Comparison of ENCODE assay signal across 10 cellular contexts in the genomic region with DNA sequence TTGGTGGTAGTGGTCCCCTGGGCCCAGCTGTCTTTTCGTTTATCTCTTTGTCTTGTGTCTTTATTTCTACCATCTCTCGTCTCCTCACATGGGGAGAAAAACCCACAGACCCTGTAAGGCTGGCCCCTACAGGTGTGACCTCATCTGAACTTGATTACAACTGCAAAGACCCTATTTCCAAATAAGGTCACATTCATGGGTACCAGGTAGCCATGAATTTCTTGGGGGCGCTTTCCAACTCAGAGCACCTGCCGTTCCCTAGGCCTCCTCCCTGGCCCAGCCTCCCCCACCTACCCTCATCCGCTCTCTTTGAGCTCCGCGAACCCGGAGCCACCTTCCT. TPM values are rescaled to one million over a fixed set of nuclear protein-coding genes. Genes with fewer than 3 reads are reported as not detected.
DNase-seq lines count a peak whose midpoint lies in the region; ATAC-seq and TF ChIP-seq lines count a peak whose summit lies in the region.
"Had no signal": no experiment of that assay in that cellular context is flagged by ENCODE, and none has a peak within 500 bp of the region (broad histone marks: within the 10 kb centered on the region; RNA-seq: fewer than 3 reads in every experiment).

No MANE protein-coding gene starts in this region.

- no peaks in the 10 kb centered on the region for H4K20me1 ChIP-seq in SU-DHL-6 (ENCODE audit: low read depth, low read length)

- H3K36me3 ChIP-seq in GM06990 (ENCODE audit: control insufficient read depth, insufficient read depth, low read length) (no peaks in the 10 kb centered on the region), SU-DHL-6 (ENCODE audit: low read length) (no peaks in the 10 kb centered on the region)
- H3K36me3 ChIP-seq: brain microvascular endothelial cell had no signal

- peak overlapping the region; percentile 59 for H3K27ac ChIP-seq in SU-DHL-6 (ENCODE audit: low read depth, low read length)
- H3K27ac ChIP-seq: brain microvascular endothelial cell, RWPE1 had no signal

- H3K36me3 Mint-ChIP-seq in CD14-positive monocyte (no peaks in the 10 kb centered on the region), immature natural killer cell (no peaks in the 10 kb centered on the region)

- H2AFZ ChIP-seq in SU-DHL-6 (ENCODE audit: low read depth, low read length, severe bottlenecking): peak overlapping the region; percentile 23

- intact Hi-C loops in CD14-positive monocyte (cut with micrococcal nuclease): no loop called here

- H3K9me3 Mint-ChIP-seq in CD14-positive monocyte (no peaks in the 10 kb centered on the region), immature natural killer cell (no peaks in the 10 kb centered on the region)

- peaks cover 35% of the 10 kb centered on the region for H3K4me1 Mint-ChIP-seq in CD14-positive monocyte
- H3K4me1 Mint-ChIP-seq in immature natural killer cell: peaks cover 2 to 9% of the 10 kb centered on the region in 2 donors

- H3K79me2 ChIP-seq in SU-DHL-6 (ENCODE audit: insufficient read depth, low read length): no peaks in the 10 kb centered on the region

- peaks cover 13% of the 10 kb centered on the region for H3F3A ChIP-seq in SU-DHL-6 (ENCODE audit: insufficient read depth)

- H3K9ac ChIP-seq in SU-DHL-6 (ENCODE audit: low read length): peak overlapping the region; percentile 37

- H3K27me3 ChIP-seq in GM06990 (replicated peaks; ENCODE audit: control insufficient read depth, insufficient read depth, low read length) (no peaks in the 10 kb centered on the region), SU-DHL-6 (ENCODE audit: low read length) (no peaks in the 10 kb centered on the region)
- H3K27me3 ChIP-seq: brain microvascular endothelial cell had no signal

- DNase-seq in CD14-positive monocyte (ENCODE audit: low spot score) (no peak), GM06990 (ENCODE audit: extremely low read depth, insufficient read length) (no peak), immature natural killer cell (no peak)
- DNase-seq in stimulated activated CD4-positive, alpha-beta T cell treated with anti-CD3 and anti-CD28 coated beads, Interleukin-1b, Interleukin-23, amount 100 ng/mL, for 48 hours: no peak
- DNase-seq: brain microvascular endothelial cell had no signal

- H3K4me2 ChIP-seq in SU-DHL-6 (ENCODE audit: low read depth, low read length, poor library complexity, severe bottlenecking): peak overlapping the region; percentile 61

- TF ChIP-seq CTCF in CD14-positive monocyte (IDR thresholded peaks at IDR 0.05) (no peak), GM06990 (IDR thresholded peaks at IDR 0.05; ENCODE audit: insufficient read depth, low read length, poor library complexity, severe bottlenecking) (no peak), SU-DHL-6 (IDR thresholded peaks at IDR 0.05; ENCODE audit: insufficient read depth, low read length, poor library complexity, severe bottlenecking) (no peak)

- no peaks in the 10 kb centered on the region for H3K9me3 ChIP-seq in SU-DHL-6 (ENCODE audit: insufficient read depth, low read length)

- H3K4me3 Mint-ChIP-seq in CD14-positive monocyte (peak overlapping the region in 1 of 2 donors; percentile 74), immature natural killer cell (peak overlapping the region; percentile 81 to 94 (median 83))

- no peak for ATAC-seq in GM18861 (IDR thresholded peaks at IDR 0.05; ENCODE audit: unreplicated experiment)
- ATAC-seq in GM21576 (IDR thresholded peaks at IDR 0.05; ENCODE audit: unreplicated experiment): no peak
- ATAC-seq in HG03520 (IDR thresholded peaks at IDR 0.05; ENCODE audit: unreplicated experiment): no peak

- H3K27me3 Mint-ChIP-seq in CD14-positive monocyte (ENCODE audit: low read depth in 3 of 3) (peaks cover 4 to 5% (median 4%) of the 10 kb centered on the region in 3 donors), immature natural killer cell (ENCODE audit: low read depth in 3 of 3) (peaks cover 3 to 6% (median 4%) of the 10 kb centered on the region in 3 donors)

- no peaks in the 10 kb centered on the region for H3K9me2 ChIP-seq in SU-DHL-6 (replicated peaks; ENCODE audit: insufficient read depth, low read length)

- H3K27ac Mint-ChIP-seq in CD14-positive monocyte: peak overlapping the region in 4 of 7 donors; percentile 38 to 82 (median 70)
- peak overlapping the region; percentile 91 to 97 (median 94) for H3K27ac Mint-ChIP-seq in immature natural killer cell

- peak overlapping the region; percentile 46 for H3K4me3 ChIP-seq in GM06990 (replicated peaks; ENCODE audit: low read depth, low read length)
- H3K4me3 ChIP-seq in SU-DHL-6 (ENCODE audit: insufficient read depth, low read length, poor library complexity, severe bottlenecking): peak overlapping the region; percentile 31

RNA-seq across cellular contexts. Expression of a gene that starts 14.0 kb away (rescaled TPM):
- polyA plus RNA-seq in CD14-positive monocyte (10 to 100 TPM; 29.1 to 59.9 TPM), immature natural killer cell (10 to 100 TPM; 54.3 to 78.2 (median 62.3) TPM)

RNA-seq across cellular contexts. Expression of a gene that starts 20.1 kb away (rescaled TPM):
- polyA plus RNA-seq in CD14-positive monocyte (under 1 TPM; 0.24 to 0.60 TPM), immature natural killer cell (1 to 10 TPM in 1 of 3 donors, not detected in 2; 1.9 TPM)
